26 cellular contexts compared by ENCODE assay signal in the genomic region with DNA sequence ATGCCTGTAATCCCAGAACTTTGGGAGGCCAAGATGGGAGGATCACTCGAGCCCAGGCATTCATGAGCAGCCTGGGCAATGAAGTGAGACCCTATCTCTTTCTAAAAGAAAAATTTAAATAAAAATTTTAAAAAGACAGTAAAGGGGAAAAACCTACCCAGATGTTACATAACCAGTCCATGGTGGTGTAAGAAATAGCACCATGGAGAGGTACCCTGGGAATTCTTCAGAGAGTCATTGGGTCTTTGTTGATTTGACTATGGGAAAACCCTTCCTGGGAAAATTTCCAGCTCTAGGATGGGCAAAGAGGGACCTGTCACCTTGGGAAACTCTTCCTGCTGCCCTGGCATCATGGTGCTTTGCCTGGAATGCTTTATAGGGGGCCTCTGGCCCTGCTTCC. TPM values are rescaled to one million over a fixed set of nuclear protein-coding genes. Genes with fewer than 3 reads are reported as not detected.
DNase-seq lines count a peak whose midpoint lies in the region; ATAC-seq, FAIRE-seq and TF ChIP-seq lines count a peak whose summit lies in the region.
"Had no signal": no experiment of that assay in that cellular context is flagged by ENCODE, and none has a peak within 500 bp of the region (broad histone marks: within the 10 kb centered on the region; RNA-seq: fewer than 3 reads in every experiment).

No MANE protein-coding gene starts in this region.

- TF ChIP-seq CTCF in HepG2 (CRISPR knock-in tag; IDR thresholded peaks at IDR 0.05) (no peak), right lobe of liver (IDR thresholded peaks at IDR 0.05) (no peak)

- H3K4me1 Mint-ChIP-seq in T-helper 17 cell = peaks cover 2% of the 10 kb centered on the region
- H3K4me1 Mint-ChIP-seq: CD8-positive, alpha-beta memory T cell had no signal

- H3K36me3 ChIP-seq in HepG2 (replicated peaks in 1 of 2; ENCODE audit: control insufficient read depth in 1 of 2, insufficient read depth in 2 of 2, low read length in 2 of 2) (no peaks in the 10 kb centered on the region), right lobe of liver (no peaks in the 10 kb centered on the region)

- H3K4me1 ChIP-seq in HepG2 (ENCODE audit: insufficient read depth, low read length) (no peaks in the 10 kb centered on the region), right lobe of liver (no peaks in the 10 kb centered on the region)
- H3K4me1 ChIP-seq: A549, BE2C, HAP-1 had no signal

- H3K27ac ChIP-seq in HepG2 (ENCODE audit: extremely low read length, insufficient read depth, low read length) (no peak overlapping the region), right lobe of liver (no peak overlapping the region)
- H3K27ac ChIP-seq: A549; BLaER1 treated with 17β-estradiol and CSF1 and Interleukin-3, amounts not matched to agents 10 nM and 100 nM had no signal

- no peak overlapping the region for H3K9ac ChIP-seq in HepG2 (ENCODE audit: insufficient read depth, low read depth, low read length)
- H3K9ac ChIP-seq: BLaER1 treated with 17β-estradiol and CSF1 and Interleukin-3, amounts not matched to agents 10 nM and 100 nM had no signal

- H3K27me3 ChIP-seq in HepG2 (ENCODE audit: control insufficient read depth in 1 of 2, insufficient read depth in 2 of 2, low read length in 2 of 2) (peaks cover 3 to 23% of the 10 kb centered on the region in 2 experiments; a peak in 4 of 5 replicates), right lobe of liver (no peaks in the 10 kb centered on the region)
- H3K27me3 ChIP-seq: BE2C; BLaER1 treated with 17β-estradiol and CSF1 and Interleukin-3, amounts not matched to agents 10 nM and 100 nM had no signal

- FAIRE-seq in HepG2 (lab: Jason Lieb, UNC) = no peak
- FAIRE-seq: A549, D721Med, GM12891, GM18507, H54 had no signal

- H3K27ac Mint-ChIP-seq in T-helper 17 cell = peak overlapping the region; percentile 81
- H3K27ac Mint-ChIP-seq: CD14-positive monocyte; CD4-positive, alpha-beta T cell; CD8-positive, alpha-beta memory T cell had no signal

- TF ChIP-seq RAD21 in HepG2 (CRISPR knock-in tag; IDR thresholded peaks at IDR 0.05) = no peak

- POLR2A ChIA-PET in HepG2 (lab: Yijun Ruan, JAX) = no interaction called here

- DNase-seq in HepG2 (ENCODE audit: low spot score) (no peak), right lobe of liver (no peak), T-helper 17 cell (no peak), medulla oblongata (ENCODE audit: extremely low spot score) (peak; percentile 27)
- DNase-seq in stimulated activated naive CD4-positive, alpha-beta T cell (lab: John Stamatoyannopoulos, UW) = no peak
- no peak for DNase-seq in stimulated activated CD4-positive, alpha-beta T cell treated with anti-CD3 and anti-CD28 coated beads, Interleukin-1b, Interleukin-23, amount 100 ng/mL, for 48 hours
- DNase-seq: 8988T; ACHN; AML-193; BE2C; CD4-positive, alpha-beta T cell; CD8-positive, alpha-beta memory T cell; DMS 273 treated with DMSO at 0.1 percent for 48 hours; DMS79; EL; GDM1; GOT3 had no signal

- TF ChIP-seq POLR2A in HepG2 (IDR thresholded peaks at IDR 0.05; ENCODE audit: insufficient read depth in 1 of 2, low read depth in 2 of 2, low read length in 2 of 2) = no peak
- no peak for TF ChIP-seq POLR2A in right lobe of liver (IDR thresholded peaks at IDR 0.05)

- CTCF ChIA-PET in HepG2 (lab: Yijun Ruan, JAX; ENCODE audit: low intra/inter-chr PET ratio, low total read pairs) = no interaction called here

- H2AFZ ChIP-seq in HepG2 (ENCODE audit: low read length) = no peak overlapping the region

- TF ChIP-seq EP300 in HepG2 (IDR thresholded peaks at IDR 0.05; ENCODE audit: low read depth in 2 of 2, low read length in 2 of 2) (no peak), HepG2 (CRISPR knock-in tag; IDR thresholded peaks at IDR 0.05; ENCODE audit: borderline replicate concordance) (no peak)

- H3K36me3 Mint-ChIP-seq in T-helper 17 cell (ENCODE audit: low read depth) = peaks cover 7% of the 10 kb centered on the region
- H3K36me3 Mint-ChIP-seq: CD14-positive monocyte had no signal

- intact Hi-C loops in HepG2 (cut with micrococcal nuclease; ENCODE audit: unreplicated experiment) = no loop called here
- intact Hi-C loops in right lobe of liver (cut with DNase I) = no loop called here

- H3K27me3 Mint-ChIP-seq in T-helper 17 cell = no peaks in the 10 kb centered on the region
- H3K27me3 Mint-ChIP-seq: CD4-positive, alpha-beta T cell; CD8-positive, alpha-beta memory T cell had no signal

- 0% methylated on average over 1 of the region's 1 CpG for WGBS in HepG2 (ENCODE audit: low lambda C conversion rate)
- 90% methylated on average over 1 of the region's 1 CpG for WGBS in right lobe of liver (ENCODE audit: insufficient coverage, low coverage, low lambda C conversion rate, missing lambda C conversion rate)

- H3K4me3 Mint-ChIP-seq in T-helper 17 cell = no peak overlapping the region
- H3K4me3 Mint-ChIP-seq: CD14-positive monocyte; CD4-positive, alpha-beta T cell; CD8-positive, alpha-beta memory T cell had no signal

- H3K4me2 ChIP-seq in HepG2 (ENCODE audit: low read depth, low read length) = no peak overlapping the region
- H3K4me2 ChIP-seq: A549; BLaER1 treated with 17β-estradiol and CSF1 and Interleukin-3, amounts not matched to agents 10 nM and 100 nM had no signal

- H3K4me3 ChIP-seq in HepG2 (replicated peaks in 1 of 3; ENCODE audit: insufficient read depth in 1 of 3, low read depth in 2 of 3, low read length in 3 of 3) (no peak overlapping the region), right lobe of liver (no peak overlapping the region)
- H3K4me3 ChIP-seq: A549; BLaER1 treated with 17β-estradiol and CSF1 and Interleukin-3, amounts not matched to agents 10 nM and 100 nM; HAP-1 had no signal

- H4K20me1 ChIP-seq in HepG2 (ENCODE audit: insufficient read depth, low read length) = no peaks in the 10 kb centered on the region

- BruUV-seq in HepG2 (replicated peaks; lab: Mats Ljungman, UMichigan) = no TSS peak

- in situ Hi-C loops in HepG2 (cut with HindIII; ENCODE audit: extremely low pct_ligation_motif_present, low pct_unique_long_range_greater_than_20kb) = no loop called here

- ATAC-seq in HepG2 (no peak), right lobe of liver (no peak), T-helper 17 cell (no peak), GM19035 (IDR thresholded peaks at IDR 0.05; ENCODE audit: unreplicated experiment) (no peak)
- ATAC-seq: A549 had no signal

- H3K79me2 ChIP-seq in HepG2 (ENCODE audit: insufficient read depth, low read length) = no peaks in the 10 kb centered on the region

- no peaks in the 10 kb centered on the region for H3K9me3 ChIP-seq in HepG2 (ENCODE audit: low read length)
- H3K9me3 ChIP-seq in right lobe of liver = no peaks in the 10 kb centered on the region
- no peaks in the 10 kb centered on the region for H3K9me3 ChIP-seq in T-helper 17 cell (ENCODE audit: control insufficient read depth, low read length, poor library complexity, severe bottlenecking)
- H3K9me3 ChIP-seq: A549; BE2C; BLaER1 treated with 17β-estradiol and CSF1 and Interleukin-3, amounts not matched to agents 10 nM and 100 nM; HAP-1 had no signal

RNA-seq across cellular contexts. Expression of a gene that starts 9.9 kb away (rescaled TPM):
- total RNA-seq in HepG2 (2016; rRNA removed; fragmentation: Illumina TruSeq; extraction: Trizol) = 0.04 TPM in 1 of 2 replicates, not detected in the other
- not detected in 2 replicates for total RNA-seq in HepG2 (2016; cell fraction: cytosol; rRNA removed; fragmentation: Illumina TruSeq; extraction: Trizol; ENCODE audit: low read depth)
- total RNA-seq in HepG2 (2016; cell fraction: insoluble cytoplasmic fraction; rRNA removed; fragmentation: Illumina TruSeq; extraction: Trizol) = not detected in 2 replicates
- not detected in 2 replicates for total RNA-seq in HepG2 (2016; cell fraction: membrane; rRNA removed; fragmentation: Illumina TruSeq; extraction: Trizol)
- not detected in 2 replicates for total RNA-seq in HepG2 (2016; cell fraction: nucleus; rRNA removed; fragmentation: Illumina TruSeq; extraction: Trizol)
- polyA plus RNA-seq in HepG2 (2011; rRNA removed) = 0.38 and 0.47 TPM in 2 replicates
- polyA plus RNA-seq in HepG2 (2011; cell fraction: cytosol; rRNA removed) = 0.03 TPM in 1 of 2 replicates, not detected in the other
- polyA plus RNA-seq in HepG2 (2011; cell fraction: nucleus; rRNA removed) = 0.21 and 0.35 TPM in 2 replicates
- polyA plus RNA-seq in HepG2 (2012) = 0.16 and 0.23 TPM in 2 replicates
- not detected in 2 replicates for polyA plus RNA-seq in HepG2 (2016; cell fraction: cytosol; fragmentation: Illumina TruSeq; extraction: Trizol; ENCODE audit: low read depth)
- polyA plus RNA-seq in HepG2 (2016; cell fraction: insoluble cytoplasmic fraction; fragmentation: Illumina TruSeq; extraction: Trizol; ENCODE audit: low read depth) = not detected in 2 replicates
- polyA plus RNA-seq in HepG2 (2016; cell fraction: membrane; fragmentation: Illumina TruSeq; extraction: Trizol; ENCODE audit: low read depth) = not detected in 2 replicates
- not detected in 2 replicates for polyA plus RNA-seq in HepG2 (2016; cell fraction: nucleus; fragmentation: Illumina TruSeq; extraction: Trizol; ENCODE audit: insufficient read depth, low read depth)
- 0.54 and 0.84 TPM in 2 replicates for polyA minus RNA-seq in HepG2 (2011; rRNA and poly(A)+ RNA removed; ENCODE audit: low replicate concordance)
- not detected in 2 replicates for polyA minus RNA-seq in HepG2 (2011; cell fraction: cytosol; rRNA and poly(A)+ RNA removed)
- 1.2 TPM in 1 of 2 replicates, not detected in the other for polyA minus RNA-seq in HepG2 (2011; cell fraction: nucleus; rRNA and poly(A)+ RNA removed)
- under 1 TPM in 4 of 6 experiments, not detected in 2; 0.16 to 0.70 (median 0.20) TPM for total RNA-seq in right lobe of liver
- total RNA-seq in T-helper 17 cell = 1 to 10 TPM; 7.5 to 7.7 TPM

RNA-seq across cellular contexts. Expression of a gene that starts 26.1 kb away (rescaled TPM):
- total RNA-seq in HepG2 (2016; rRNA removed; fragmentation: Illumina TruSeq; extraction: Trizol) = not detected in 2 replicates
- total RNA-seq in HepG2 (2016; cell fraction: cytosol; rRNA removed; fragmentation: Illumina TruSeq; extraction: Trizol; ENCODE audit: low read depth) = not detected in 2 replicates
- total RNA-seq in HepG2 (2016; cell fraction: insoluble cytoplasmic fraction; rRNA removed; fragmentation: Illumina TruSeq; extraction: Trizol) = not detected in 2 replicates
- not detected in 2 replicates for total RNA-seq in HepG2 (2016; cell fraction: membrane; rRNA removed; fragmentation: Illumina TruSeq; extraction: Trizol)
- total RNA-seq in HepG2 (2016; cell fraction: nucleus; rRNA removed; fragmentation: Illumina TruSeq; extraction: Trizol) = not detected in 2 replicates
- not detected in 2 replicates for polyA plus RNA-seq in HepG2 (2011; rRNA removed)
- polyA plus RNA-seq in HepG2 (2011; cell fraction: cytosol; rRNA removed) = not detected in 2 replicates
- polyA plus RNA-seq in HepG2 (2011; cell fraction: nucleus; rRNA removed) = not detected in 2 replicates
- 0.20 TPM in 1 of 2 replicates, not detected in the other for polyA plus RNA-seq in HepG2 (2012)
- not detected in 2 replicates for polyA plus RNA-seq in HepG2 (2016; cell fraction: cytosol; fragmentation: Illumina TruSeq; extraction: Trizol; ENCODE audit: low read depth)
- not detected in 2 replicates for polyA plus RNA-seq in HepG2 (2016; cell fraction: insoluble cytoplasmic fraction; fragmentation: Illumina TruSeq; extraction: Trizol; ENCODE audit: low read depth)
- not detected in 2 replicates for polyA plus RNA-seq in HepG2 (2016; cell fraction: membrane; fragmentation: Illumina TruSeq; extraction: Trizol; ENCODE audit: low read depth)
- not detected in 2 replicates for polyA plus RNA-seq in HepG2 (2016; cell fraction: nucleus; fragmentation: Illumina TruSeq; extraction: Trizol; ENCODE audit: insufficient read depth, low read depth)
- polyA minus RNA-seq in HepG2 (2011; rRNA and poly(A)+ RNA removed; ENCODE audit: low replicate concordance) = not detected in 2 replicates
- not detected in 2 replicates for polyA minus RNA-seq in HepG2 (2011; cell fraction: cytosol; rRNA and poly(A)+ RNA removed)
- polyA minus RNA-seq in HepG2 (2011; cell fraction: nucleus; rRNA and poly(A)+ RNA removed) = not detected in 2 replicates
- not detected for total RNA-seq in right lobe of liver
- total RNA-seq in T-helper 17 cell = not detected
- total RNA-seq: CD4-positive, alpha-beta T cell; CD8-positive, alpha-beta memory T cell had no signal
- polyA plus RNA-seq: A549; CD14-positive monocyte; CD8-positive, alpha-beta memory T cell had no signal

RNA-seq across cellular contexts. Expression of a gene that starts 28.5 kb away (rescaled TPM):
- total RNA-seq in HepG2 (2016; rRNA removed; fragmentation: Illumina TruSeq; extraction: Trizol) (0.01 and 0.02 TPM in 2 replicates), right lobe of liver (1 to 10 TPM in 2 of 6 experiments, under 1 TPM in 4; 0.27 to 5.1 (median 0.74) TPM), T-helper 17 cell (under 1 TPM; 0.05 TPM)
- not detected in 2 replicates for total RNA-seq in HepG2 (2016; cell fraction: cytosol; rRNA removed; fragmentation: Illumina TruSeq; extraction: Trizol; ENCODE audit: low read depth)
- under 0.01 TPM in 1 of 2 replicates, not detected in the other for total RNA-seq in HepG2 (2016; cell fraction: insoluble cytoplasmic fraction; rRNA removed; fragmentation: Illumina TruSeq; extraction: Trizol)
- total RNA-seq in HepG2 (2016; cell fraction: membrane; rRNA removed; fragmentation: Illumina TruSeq; extraction: Trizol) = not detected in 2 replicates
- 0.06 TPM in 1 of 2 replicates, not detected in the other for total RNA-seq in HepG2 (2016; cell fraction: nucleus; rRNA removed; fragmentation: Illumina TruSeq; extraction: Trizol)
- polyA plus RNA-seq in HepG2 (2011; rRNA removed) = 0.01 TPM in 1 of 2 replicates, not detected in the other
- 0.01 TPM in 2 replicates for polyA plus RNA-seq in HepG2 (2011; cell fraction: cytosol; rRNA removed)
- polyA plus RNA-seq in HepG2 (2011; cell fraction: nucleus; rRNA removed) = 0.02 and 0.05 TPM in 2 replicates
- polyA plus RNA-seq in HepG2 (2012) = 0.01 TPM in 1 of 2 replicates, not detected in the other
- polyA plus RNA-seq in HepG2 (2016; cell fraction: cytosol; fragmentation: Illumina TruSeq; extraction: Trizol; ENCODE audit: low read depth) = not detected in 2 replicates
- polyA plus RNA-seq in HepG2 (2016; cell fraction: insoluble cytoplasmic fraction; fragmentation: Illumina TruSeq; extraction: Trizol; ENCODE audit: low read depth) = not detected in 2 replicates
- not detected in 2 replicates for polyA plus RNA-seq in HepG2 (2016; cell fraction: membrane; fragmentation: Illumina TruSeq; extraction: Trizol; ENCODE audit: low read depth)
- not detected in 2 replicates for polyA plus RNA-seq in HepG2 (2016; cell fraction: nucleus; fragmentation: Illumina TruSeq; extraction: Trizol; ENCODE audit: insufficient read depth, low read depth)
- polyA minus RNA-seq in HepG2 (2011; rRNA and poly(A)+ RNA removed; ENCODE audit: low replicate concordance) = 0.16 and 0.19 TPM in 2 replicates
- 0.09 and 0.10 TPM in 2 replicates for polyA minus RNA-seq in HepG2 (2011; cell fraction: cytosol; rRNA and poly(A)+ RNA removed)
- polyA minus RNA-seq in HepG2 (2011; cell fraction: nucleus; rRNA and poly(A)+ RNA removed) = under 0.01 TPM in 1 of 2 replicates, not detected in the other
- total RNA-seq: CD8-positive, alpha-beta memory T cell had no signal
- polyA plus RNA-seq: CD14-positive monocyte; CD8-positive, alpha-beta memory T cell had no signal
